ENCODE assay signal across 9 cellular contexts in the genomic region with DNA sequence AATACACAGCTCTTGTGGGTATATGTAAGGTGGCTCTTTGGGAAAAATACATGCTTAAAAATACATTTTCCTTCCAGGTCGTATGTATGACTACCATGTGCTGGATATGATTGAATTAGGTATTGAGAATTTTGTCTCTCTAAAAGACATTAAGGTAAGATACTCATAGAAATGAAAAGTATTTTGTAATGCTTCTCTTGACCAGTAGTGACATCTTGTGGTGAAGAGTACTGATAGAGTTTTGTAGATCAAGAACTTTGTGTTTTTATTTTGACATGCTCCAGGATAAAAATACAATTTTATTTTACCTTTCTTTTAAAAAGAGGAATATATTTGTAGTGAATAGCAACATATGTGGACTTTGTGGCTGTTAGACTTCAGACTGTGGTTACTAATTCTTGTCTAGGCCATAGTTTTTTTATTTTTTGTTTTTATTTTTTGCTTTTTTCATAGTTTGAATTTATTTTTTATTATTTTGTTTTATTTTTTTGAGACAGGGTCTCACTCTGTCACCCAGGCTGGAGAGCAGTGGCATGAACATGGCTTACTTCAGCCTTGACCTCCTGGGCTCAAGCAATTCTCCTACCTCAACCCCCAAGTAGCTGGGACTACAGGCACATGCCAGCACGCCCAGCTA. TPM values are rescaled to one million over a fixed set of nuclear protein-coding genes. Genes with fewer than 3 reads are reported as not detected.
A peak's percentile ranks its signal among the peaks of the same experiment; 100 is the strongest.
DNase-seq lines count a peak whose midpoint lies in the region; ATAC-seq, FAIRE-seq and TF ChIP-seq lines count a peak whose summit lies in the region.
"Had no signal": no experiment of that assay in that cellular context is flagged by ENCODE, and none has a peak within 500 bp of the region (broad histone marks: within the 10 kb centered on the region; RNA-seq: fewer than 3 reads in every experiment).

No MANE protein-coding gene starts in this region.

- POLR2A ChIA-PET in AG04450 (lab: Yijun Ruan, JAX) = no interaction called here

- H3K4me3 ChIP-seq in AG04450 (ENCODE audit: low read depth, low read length) (no peak overlapping the region), GM12865 (ENCODE audit: low read depth, low read length) (no peak overlapping the region), stomach (no peak overlapping the region)

- TF ChIP-seq EP300 in stomach (IDR thresholded peaks at IDR 0.05) = no peak

- H3K9me3 ChIP-seq in AG04450 (ENCODE audit: control insufficient read depth, insufficient read depth, low read length) (no peaks in the 10 kb centered on the region), stomach (no peaks in the 10 kb centered on the region)

- H3K4me1 ChIP-seq in stomach = no peaks in the 10 kb centered on the region

- FAIRE-seq in TTC549 (lab: Jason Lieb, UNC) = peak; percentile 93

- DNase-seq in AG04450 (ENCODE audit: low read depth, low spot score) (no peak), GM12865 (ENCODE audit: low read depth) (peak; percentile 15), iris pigment epithelial cell (ENCODE audit: low read depth) (peak; percentile 48), stomach (no peak), NCI-H774 (lab: John Stamatoyannopoulos, UW) (no peak)
- no peak for DNase-seq in stimulated activated CD4-positive, alpha-beta T cell treated with anti-CD3 and anti-CD28 coated beads, Interleukin-15, amount 100 ng/mL, for 24 hours
- DNase-seq: activated CD4-positive, alpha-beta T cell treated with anti-CD3 and anti-CD28 coated beads for 48 hours had no signal

- TF ChIP-seq CTCF in AG04450 (IDR thresholded peaks at IDR 0.05; ENCODE audit: low read depth, low read length) (peak; percentile 50), GM12865 (IDR thresholded peaks at IDR 0.05; ENCODE audit: insufficient read depth, low read depth, low read length, missing control alignments) (no peak), stomach (IDR thresholded peaks at IDR 0.05) (peak in 3 of 7 experiments; percentile 13 to 23 (median 16))

- H3K27ac ChIP-seq in AG04450 (ENCODE audit: low read depth, low read length) (no peak overlapping the region), stomach (no peak overlapping the region)

- peaks cover 41 to 100% (median 99%) of the 10 kb centered on the region in 4 donors for H3K36me3 ChIP-seq in stomach

- ATAC-seq in HG02623 (IDR thresholded peaks at IDR 0.05; ENCODE audit: unreplicated experiment) = no peak

- H3K27me3 ChIP-seq in AG04450 (ENCODE audit: control insufficient read depth, insufficient read depth, low read length) (no peaks in the 10 kb centered on the region), stomach (no peaks in the 10 kb centered on the region)

- intact Hi-C loops in stomach (cut with DNase I; ENCODE audit: low total_unique reads) = no loop called here

- no peak for TF ChIP-seq POLR2A in stomach (IDR thresholded peaks at IDR 0.05)

- 56 to 69% (median 59%) methylated on average over 2 of the region's 2 CpGs for WGBS in stomach, 5 donors

- CTCF ChIA-PET in AG04450 (lab: Charles Lee) = interaction anchor here (0.9 to 1.9 kb wide), 8 partner anchors 11 to 473 kb away, joined by 3 to 11 read pairs (median 5); no protein-coding TSS in a partner anchor

RNA-seq across cellular contexts. Expression of gene RPF2, which starts 17.9 kb away (rescaled TPM):
- 25.0 and 36.6 TPM in 2 replicates for polyA plus RNA-seq in AG04450 (2011; rRNA removed)
- 5.9 and 11.4 TPM in 2 replicates for polyA minus RNA-seq in AG04450 (2011; rRNA and poly(A)+ RNA removed)
- total RNA-seq in stomach = 10 to 100 TPM in 2 of 5 donors, 1 to 10 TPM in 2, under 1 TPM in 1; 0.89 to 21.6 (median 6.7) TPM
- 10 to 100 TPM; 22.5 to 38.8 (median 25.2) TPM for polyA plus RNA-seq in stomach

RNA-seq across cellular contexts. Expression of gene GTF3C6, which starts 41.2 kb away (rescaled TPM):
- polyA plus RNA-seq in AG04450 (2011; rRNA removed) (49.2 and 65.7 TPM in 2 replicates), stomach (10 to 100 TPM; 64.5 to 88.8 (median 76.4) TPM)
- polyA minus RNA-seq in AG04450 (2011; rRNA and poly(A)+ RNA removed) = 10.3 and 16.2 TPM in 2 replicates
- total RNA-seq in stomach = 10 to 100 TPM in 3 of 5 donors, 1 to 10 TPM in 2; 5.5 to 68.8 (median 15.6) TPM

Comparison
In these comparisons a context has a peak if more than half of its experiments do, and no peak if none do; other contexts are left out.
1. DNase-seq: peak in GM12865 (single experiment) and iris pigment epithelial cell (single experiment); none in AG04450 (single experiment), stomach (single experiment), stimulated activated CD4-positive, alpha-beta T cell treated with anti-CD3 and anti-CD28 coated beads, Interleukin-15, amount 100 ng/mL, for 24 hours (single experiment) and NCI-H774 (single experiment).